Comparison of ENCODE assay signal across 18 cellular contexts in the genomic region with DNA sequence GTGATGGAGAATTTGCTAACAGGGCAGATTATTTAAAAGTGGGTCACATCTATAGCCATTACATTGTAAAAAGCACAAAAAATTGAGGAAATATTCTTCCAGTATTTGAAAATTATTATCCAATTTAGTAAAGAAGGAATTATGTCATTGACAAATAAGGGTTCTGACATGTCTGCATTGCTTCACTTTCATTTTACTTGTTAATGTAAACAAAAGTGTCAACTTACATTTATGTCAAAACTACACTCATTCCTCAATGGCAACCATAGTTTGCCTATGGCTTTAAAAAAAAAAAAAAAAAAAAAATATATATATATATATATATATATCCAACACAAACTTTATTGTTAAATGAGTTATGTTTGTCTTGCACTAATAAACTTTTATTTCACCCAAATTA. TPM values are rescaled to one million over a fixed set of nuclear protein-coding genes. Genes with fewer than 3 reads are reported as not detected.
DNase-seq lines count a peak whose midpoint lies in the region; TF ChIP-seq lines count a peak whose summit lies in the region.
"Had no signal": no experiment of that assay in that cellular context is flagged by ENCODE, and none has a peak within 500 bp of the region (broad histone marks: within the 10 kb centered on the region; RNA-seq: fewer than 3 reads in every experiment).

No MANE protein-coding gene starts in this region.

- no peak overlapping the region for H3K4me3 Mint-ChIP-seq in osteocyte (ENCODE audit: unreplicated experiment)
- H3K4me3 Mint-ChIP-seq: B cell; CD8-positive, alpha-beta memory T cell; HFFc6 had no signal

- no peaks in the 10 kb centered on the region for H3K36me3 Mint-ChIP-seq in osteocyte (ENCODE audit: unreplicated experiment)
- H3K36me3 Mint-ChIP-seq: CD4-positive, CD25-positive, alpha-beta regulatory T cell had no signal

- H3K27ac Mint-ChIP-seq in osteocyte (ENCODE audit: unreplicated experiment): peak overlapping the region; percentile 45
- H3K27ac Mint-ChIP-seq: HFFc6 had no signal

- no peaks in the 10 kb centered on the region for H3K9me3 Mint-ChIP-seq in osteocyte (ENCODE audit: unreplicated experiment)
- H3K9me3 Mint-ChIP-seq: CD4-positive, CD25-positive, alpha-beta regulatory T cell; CD8-positive, alpha-beta memory T cell; HFFc6 had no signal

- H3K4me3 ChIP-seq in ACC112 (ENCODE audit: low read depth, low read length) (peak overlapping the region; percentile 21), epithelial cell of esophagus (ENCODE audit: low read length) (no peak overlapping the region)
- H3K4me3 ChIP-seq: BLaER1 treated with 17β-estradiol and CSF1 and Interleukin-3, amounts not matched to agents 10 nM and 100 nM had no signal

- TF ChIP-seq CTCF in epithelial cell of esophagus (IDR thresholded peaks at IDR 0.05; ENCODE audit: insufficient read depth, low read depth, low read length, missing control alignments) (no peak), osteocyte (IDR thresholded peaks at IDR 0.05) (no peak)

- peaks cover 16% of the 10 kb centered on the region for H3K79me2 ChIP-seq in ACC112 (ENCODE audit: control insufficient read depth, insufficient read depth, low read length, unreplicated experiment)

- DNase-seq in amniotic epithelial cell (ENCODE audit: low read depth) (peak; percentile 2), epithelial cell of esophagus (ENCODE audit: low read depth) (peak; percentile 59), osteocyte (ENCODE audit: extremely low spot score, unreplicated experiment) (no peak), SW480 (ENCODE audit: low spot score) (no peak), NCI-H345 (lab: John Stamatoyannopoulos, UW) (no peak), CD1c-positive myeloid dendritic cell (ENCODE audit: extremely low spot score) (no peak)
- DNase-seq: CD4-positive, CD25-positive, alpha-beta regulatory T cell; CD8-positive, alpha-beta memory T cell; COR-L47; DMS153; DMS79 treated with DMSO at 0.1 percent for 48 hours; GF-D8; GOT3; H7; HFFc6 had no signal

- no peaks in the 10 kb centered on the region for H3K27me3 ChIP-seq in ACC112 (ENCODE audit: insufficient read depth, low read length)
- H3K27me3 ChIP-seq: BLaER1 treated with 17β-estradiol and CSF1 and Interleukin-3, amounts not matched to agents 10 nM and 100 nM had no signal

- H2AFZ ChIP-seq in ACC112 (ENCODE audit: low read length, unreplicated experiment): peak overlapping the region; percentile 77

- H3K27ac ChIP-seq in ACC112 (ENCODE audit: low read depth, low read length): peak overlapping the region; percentile 23
- H3K27ac ChIP-seq: BLaER1 treated with 17β-estradiol and CSF1 and Interleukin-3, amounts not matched to agents 10 nM and 100 nM had no signal

- peaks cover 43% of the 10 kb centered on the region for H3K4me1 Mint-ChIP-seq in osteocyte (ENCODE audit: unreplicated experiment)

- H3K4me1 ChIP-seq in ACC112 (ENCODE audit: control insufficient read depth, insufficient read depth, low read length, unreplicated experiment): peaks cover 26% of the 10 kb centered on the region

- H3K36me3 ChIP-seq in ACC112 (ENCODE audit: insufficient read depth, low read length): no peaks in the 10 kb centered on the region
- H3K36me3 ChIP-seq: BLaER1 treated with 17β-estradiol and CSF1 and Interleukin-3, amounts not matched to agents 10 nM and 100 nM had no signal

- H3K27me3 Mint-ChIP-seq in osteocyte (ENCODE audit: unreplicated experiment): peaks cover 2% of the 10 kb centered on the region
- H3K27me3 Mint-ChIP-seq: B cell; CD4-positive, CD25-positive, alpha-beta regulatory T cell; CD8-positive, alpha-beta memory T cell had no signal

RNA-seq across cellular contexts. Expression of a gene that starts 3.4 kb away (rescaled TPM):
- 48.1 and 48.4 TPM in 2 replicates for total RNA-seq in osteocyte

Comparison
In these comparisons a context has a peak if more than half of its experiments do, and no peak if none do; other contexts are left out.
1. DNase-seq: peak in amniotic epithelial cell (single experiment) and epithelial cell of esophagus (single experiment); none in osteocyte (single experiment), SW480 (single experiment), NCI-H345 (single experiment) and CD1c-positive myeloid dendritic cell (single experiment).